1 cellular context compared by ENCODE assay signal in genomic region chr18:65998971-65999700, GRCh38.
A peak's percentile ranks its signal among the peaks of the same experiment; 100 is the strongest.
TF ChIP-seq lines count a peak whose summit lies in the region.

No MANE protein-coding gene starts in this region.

TF ChIP-seq in HEK293, 187 proteins besides CTCF, POLR2A, EP300 and RAD21 (continued from another document):
- TF ChIP-seq ZNF664 (tag by site-specific recombination; IDR thresholded peaks at IDR 0.05) (0 out of 2 replicates have a peak, but pooled peaks have one; percentile 36), ZBTB8A (tag by site-specific recombination; IDR thresholded peaks at IDR 0.05) (0 out of 2 replicates have a peak, but pooled peaks have one; percentile 25), ZXDB (tag by site-specific recombination; IDR thresholded peaks at IDR 0.05) (peak; percentile 47; the same call in 1 of the 2 replicates), ZNF266 (tag by site-specific recombination; IDR thresholded peaks at IDR 0.05; ENCODE audit: low read depth) (peak; percentile 54; the same call in 1 of the 2 replicates), ZNF394 (tag by site-specific recombination; IDR thresholded peaks at IDR 0.05; ENCODE audit: borderline replicate concordance) (peak; percentile 85; the same call in 1 of the 2 replicates), ZNF555 (tag by site-specific recombination; conservative IDR thresholded peaks at IDR 0.05) (peak; percentile 55), ZNF558 (tag by site-specific recombination; IDR thresholded peaks at IDR 0.05) (0 out of 2 replicates have a peak, but pooled peaks have one; percentile 21)
